In genomic region chr2:74063486-74063885, GRCh38 we compare ENCODE assay signal across 18 cellular contexts.
"Had no signal": no experiment of that assay in that cellular context is flagged by ENCODE, and none has a peak within 500 bp of the region (broad histone marks: within the 10 kb centered on the region; RNA-seq: fewer than 3 reads in every experiment).

No MANE protein-coding gene starts in this region.

- ATAC-seq: activated CD8-positive, alpha-beta T cell treated with anti-CD3 and anti-CD28 coated beads for 36 hours; activated T-cell treated with anti-CD3 and anti-CD28 coated beads, Interleukin-2, amount 50 U/mL, for 4 hours; foreskin keratinocyte; left ventricle myocardium superior; natural killer cell treated with Interleukin-12 subunit alpha and Interleukin-12 subunit beta and Interleukin-15 and Interleukin-18, amount 100 ng/mL, for 72 hours; stimulated activated naive CD8-positive, alpha-beta T cell treated with anti-CD3 and anti-CD28 coated beads, Interleukin-15, Interleukin-2, amounts not matched to agents 100 U/mL and 50 U/mL, for 24 hours; WTC11 had no signal

- H3K9me3 ChIP-seq: right atrium auricular region had no signal

- H3K9me3 Mint-ChIP-seq: activated CD8-positive, alpha-beta T cell treated with anti-CD3 and anti-CD28 coated beads for 36 hours; activated naive CD4-positive, alpha-beta T cell treated with anti-CD3 and anti-CD28 coated beads, Interleukin-2, amount 50 U/mL, for 24 hours; activated T-cell treated with anti-CD3 and anti-CD28 coated beads, Interleukin-2, amount 50 U/mL, for 4 hours; natural killer cell treated with Interleukin-12 subunit alpha and Interleukin-12 subunit beta and Interleukin-15 and Interleukin-18, amount 100 ng/mL, for 72 hours had no signal

- H3K27ac ChIP-seq: foreskin keratinocyte, right atrium auricular region had no signal

- H3K27me3 Mint-ChIP-seq: activated CD8-positive, alpha-beta T cell treated with anti-CD3 and anti-CD28 coated beads for 36 hours; activated naive CD4-positive, alpha-beta T cell treated with anti-CD3 and anti-CD28 coated beads, Interleukin-2, amount 50 U/mL, for 24 hours; natural killer cell treated with Interleukin-12 subunit alpha and Interleukin-12 subunit beta and Interleukin-15 and Interleukin-18, amount 100 ng/mL, for 72 hours had no signal

- H3K36me3 ChIP-seq: right atrium auricular region had no signal

- H3K27me3 ChIP-seq: foreskin keratinocyte, right atrium auricular region had no signal

- H3K4me3 ChIP-seq: right atrium auricular region, smooth muscle cell had no signal

- DNase-seq: activated CD4-positive, alpha-beta T cell treated with anti-CD3 and anti-CD28 coated beads for 48 hours; activated CD8-positive, alpha-beta T cell treated with anti-CD3 and anti-CD28 coated beads for 36 hours; activated effector memory CD4-positive, alpha-beta T cell treated with Interleukin-2 at 50 U/mL for 16 hours; activated T-cell treated with anti-CD3 and anti-CD28 coated beads, Interleukin-2, amount 50 U/mL, for 4 hours; amygdala; dermis blood vessel endothelial cell; foreskin keratinocyte; kidney glomerular epithelial cell; left ventricle myocardium superior; mesenchymal stem cell; nucleus accumbens; stimulated activated naive CD8-positive, alpha-beta T cell treated with anti-CD3 and anti-CD28 coated beads, Interleukin-15, Interleukin-2, amounts not matched to agents 100 U/mL and 50 U/mL, for 24 hours; T-helper 2 cell had no signal

- H3K27ac Mint-ChIP-seq: activated CD8-positive, alpha-beta T cell treated with anti-CD3 and anti-CD28 coated beads for 36 hours; activated naive CD4-positive, alpha-beta T cell treated with anti-CD3 and anti-CD28 coated beads, Interleukin-2, amount 50 U/mL, for 24 hours; natural killer cell treated with Interleukin-12 subunit alpha and Interleukin-12 subunit beta and Interleukin-15 and Interleukin-18, amount 100 ng/mL, for 72 hours; WTC11 had no signal

- H3K4me1 ChIP-seq: foreskin keratinocyte, right atrium auricular region had no signal

- H3K4me3 Mint-ChIP-seq: activated CD8-positive, alpha-beta T cell treated with anti-CD3 and anti-CD28 coated beads for 36 hours; activated naive CD4-positive, alpha-beta T cell treated with anti-CD3 and anti-CD28 coated beads, Interleukin-2, amount 50 U/mL, for 24 hours; activated T-cell treated with anti-CD3 and anti-CD28 coated beads, Interleukin-2, amount 50 U/mL, for 4 hours; natural killer cell treated with Interleukin-12 subunit alpha and Interleukin-12 subunit beta and Interleukin-15 and Interleukin-18, amount 100 ng/mL, for 72 hours; WTC11 had no signal
